15 cellular contexts compared by ENCODE assay signal in the genomic region with DNA sequence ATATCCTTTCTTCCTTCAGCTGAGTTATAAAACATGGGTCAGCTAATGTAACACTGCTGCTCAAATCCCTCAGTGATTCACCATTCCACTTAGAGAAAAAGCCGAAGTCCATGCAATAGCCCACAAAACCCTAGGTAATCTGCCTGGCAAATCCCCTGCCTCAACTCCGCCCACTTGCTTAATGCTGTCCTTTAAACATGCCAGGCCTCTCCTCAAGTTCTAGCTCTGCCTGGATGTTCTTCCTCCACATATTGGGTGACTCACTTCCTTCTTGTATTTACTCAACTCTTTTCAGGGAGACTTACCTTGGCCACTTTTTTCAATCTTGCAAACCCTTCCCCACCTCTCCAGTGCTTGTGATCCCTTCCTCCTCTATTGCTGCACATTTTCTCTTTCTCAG.
DNase-seq lines count a peak whose midpoint lies in the region; ATAC-seq and TF ChIP-seq lines count a peak whose summit lies in the region.
"Had no signal": no experiment of that assay in that cellular context is flagged by ENCODE, and none has a peak within 500 bp of the region (broad histone marks: within the 10 kb centered on the region; RNA-seq: fewer than 3 reads in every experiment).

No MANE protein-coding gene starts in this region.

- DNase-seq in NCI-H82 (lab: John Stamatoyannopoulos, UW): peak; percentile 12
- DNase-seq in NCI-H82 treated with DMSO at 0.1 percent for 48 hours (lab: John Stamatoyannopoulos, UW; ENCODE audit: unreplicated experiment): no peak
- peak; percentile 23 for DNase-seq in T1000 (lab: John Stamatoyannopoulos, UW)
- peak; percentile 25 for DNase-seq in fibroblast of gingiva (ENCODE audit: low read depth)
- no peak for DNase-seq in upper lobe of right lung
- no peak for DNase-seq in NCI-H2107 treated with DMSO at 0.1 percent for 48 hours (lab: John Stamatoyannopoulos, UW; ENCODE audit: unreplicated experiment)
- DNase-seq: aorta, NCI-H524, pancreas, T-helper 17 cell had no signal

- ATAC-seq in upper lobe of right lung (peak; percentile 79), HG03280 (IDR thresholded peaks at IDR 0.05; ENCODE audit: unreplicated experiment) (no peak), GM18870 (IDR thresholded peaks at IDR 0.05; ENCODE audit: unreplicated experiment) (no peak)
- ATAC-seq: pancreas, T-helper 17 cell had no signal

- intact Hi-C loops in upper lobe of right lung (cut with DNase I): no loop called here

- no peak for TF ChIP-seq CTCF in upper lobe of right lung (IDR thresholded peaks at IDR 0.05)

- no peaks in the 10 kb centered on the region for H3K9me3 ChIP-seq in upper lobe of right lung
- H3K9me3 ChIP-seq: pancreas, thoracic aorta had no signal

- no peak overlapping the region for H3K27ac ChIP-seq in upper lobe of right lung
- H3K27ac ChIP-seq: 22Rv1, KMS-11, pancreas, thoracic aorta had no signal

- no peaks in the 10 kb centered on the region for H3K4me1 ChIP-seq in upper lobe of right lung
- H3K4me1 ChIP-seq: pancreas had no signal

- H3K36me3 ChIP-seq in upper lobe of right lung: no peaks in the 10 kb centered on the region
- H3K36me3 ChIP-seq: pancreas, thoracic aorta had no signal

- H3K4me3 ChIP-seq in upper lobe of right lung: no peak overlapping the region
- H3K4me3 ChIP-seq: pancreas, thoracic aorta had no signal

- H3K27me3 ChIP-seq in upper lobe of right lung: no peaks in the 10 kb centered on the region
- H3K27me3 ChIP-seq: pancreas had no signal

Comparison
In these comparisons a context has a peak if more than half of its experiments do, and no peak if none do; other contexts are left out.
1. DNase-seq: peak in NCI-H82 (single experiment), T1000 (single experiment) and fibroblast of gingiva (single experiment); none in NCI-H82 treated with DMSO at 0.1 percent for 48 hours (single experiment), upper lobe of right lung (single experiment) and NCI-H2107 treated with DMSO at 0.1 percent for 48 hours (single experiment).